27 cellular contexts compared by ENCODE assay signal in genomic region chr20:61597996-61598395, GRCh38.
"Had no signal": no experiment of that assay in that cellular context is flagged by ENCODE, and none has a peak within 500 bp of the region (broad histone marks: within the 10 kb centered on the region; RNA-seq: fewer than 3 reads in every experiment).

No MANE protein-coding gene starts in this region.

- H3K27ac Mint-ChIP-seq: dendritic cell treated with granulocyte-macrophage colony-stimulating factor and Interleukin-4, amounts not matched to agents 40 ng/mL and 50 ng/mL, for 4 days; effector memory CD8-positive, alpha-beta T cell; endodermal cell; immature natural killer cell; mesothelial cell of epicardium had no signal

- H3K36me3 ChIP-seq: esophagus squamous epithelium, gastrocnemius medialis, left lung had no signal

- H3K36me3 Mint-ChIP-seq: immature natural killer cell, mesothelial cell of epicardium had no signal

- H3K9me3 ChIP-seq: gastrocnemius medialis, mucosa of descending colon had no signal

- DNase-seq: cerebellar nuclear complex; effector CD8-positive, alpha-beta T cell; effector memory CD8-positive, alpha-beta T cell; endodermal cell; erythroblast; esophagus squamous epithelium; foreskin fibroblast; foreskin melanocyte; gastrocnemius medialis; glutamatergic neuron; head of caudate nucleus; hypothalamus; immature natural killer cell; islet precursor cell; left cardiac atrium; left lung; left ventricle myocardium superior; mesenchymal stem cell; mucosa of descending colon had no signal

- H3K27me3 ChIP-seq: gastrocnemius medialis, hepatocyte had no signal

- H3K4me3 ChIP-seq: coronary artery, esophagus squamous epithelium, gastrocnemius medialis, hepatocyte, left lung, mucosa of descending colon had no signal

- H3K4me1 ChIP-seq: esophagus squamous epithelium, gastrocnemius medialis, left lung had no signal

- H3K27me3 Mint-ChIP-seq: dendritic cell treated with granulocyte-macrophage colony-stimulating factor and Interleukin-4, amounts not matched to agents 40 ng/mL and 50 ng/mL, for 4 days; effector memory CD8-positive, alpha-beta T cell had no signal

- H3K4me3 Mint-ChIP-seq: dendritic cell treated with granulocyte-macrophage colony-stimulating factor and Interleukin-4, amounts not matched to agents 40 ng/mL and 50 ng/mL, for 4 days; effector memory CD8-positive, alpha-beta T cell; endodermal cell; immature natural killer cell; mesothelial cell of epicardium had no signal

- ATAC-seq: effector memory CD8-positive, alpha-beta T cell; esophagus mucosa; gastrocnemius medialis; left cardiac atrium; left lung; left ventricle myocardium superior; mucosa of descending colon had no signal

- H3K27ac ChIP-seq: coronary artery, epithelial cell of prostate, esophagus squamous epithelium, gastrocnemius medialis, hepatocyte, left lung had no signal

- H3K4me2 ChIP-seq: hepatocyte had no signal

- H3K4me1 Mint-ChIP-seq: endodermal cell, immature natural killer cell, mesothelial cell of epicardium had no signal

- FAIRE-seq: colon, endometrium had no signal
